In the genomic region with DNA sequence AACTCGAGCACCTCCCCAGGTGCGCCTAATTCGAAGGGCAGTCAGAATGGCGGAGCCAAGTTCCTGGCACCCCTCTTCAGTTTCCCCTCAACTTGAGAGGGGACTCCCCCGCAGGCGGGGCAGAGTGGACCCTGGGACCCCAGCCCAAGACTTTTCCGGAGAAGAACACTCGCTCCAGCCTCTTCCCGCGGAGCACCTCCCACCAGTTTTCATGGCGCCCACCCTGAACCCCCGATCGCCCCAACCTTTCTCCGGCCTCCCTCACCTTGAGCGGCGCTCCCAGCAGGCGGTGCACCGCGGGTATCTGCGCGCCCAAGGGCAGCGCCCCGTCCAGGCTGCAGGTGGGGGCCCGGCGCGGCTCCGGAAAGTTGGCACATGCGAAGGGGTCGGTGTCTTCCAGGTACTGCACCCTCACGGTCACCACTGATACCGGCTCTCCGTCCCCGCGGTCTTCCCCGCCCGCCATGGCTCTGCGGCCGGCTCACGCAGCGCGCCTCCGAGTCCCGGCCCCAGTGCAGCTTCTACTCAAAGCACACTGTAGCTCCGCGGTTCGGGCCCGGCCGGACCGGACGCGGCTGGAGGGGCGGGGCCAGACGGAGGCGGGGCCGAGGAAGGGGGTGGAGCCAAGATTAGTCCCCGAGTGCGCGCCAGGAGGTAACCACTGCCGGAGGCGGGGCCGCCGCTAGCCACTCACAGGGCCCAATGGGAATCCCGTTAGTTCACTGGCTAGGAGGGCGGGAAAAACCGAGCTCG, we compare ENCODE assay signal across 8 cellular contexts. TPM values are rescaled to one million over a fixed set of nuclear protein-coding genes. Genes with fewer than 3 reads are reported as not detected.
DNase-seq lines count a peak whose midpoint lies in the region; ATAC-seq, FAIRE-seq and TF ChIP-seq lines count a peak whose summit lies in the region.

Gene FHOD1, minus strand, starts transcription at position 537 of the 753 bp plus-strand sequence. Its CDS starts 71 bp downstream, at position 466.

- no peaks in the 10 kb centered on the region for H3K79me2 ChIP-seq in HepG2 (ENCODE audit: insufficient read depth, low read length)

- H3K9me3 Mint-ChIP-seq in dendritic cell treated with granulocyte-macrophage colony-stimulating factor and Interleukin-4, amounts not matched to agents 40 ng/mL and 50 ng/mL, for 4 days, result no peaks in the 10 kb centered on the region

- H3K4me1 ChIP-seq in HepG2 (ENCODE audit: insufficient read depth, low read length), result peaks cover 57% of the 10 kb centered on the region

- ATAC-seq in GM19438 (IDR thresholded peaks at IDR 0.05; ENCODE audit: low read depth, unreplicated experiment) (peak; percentile 43), HG03571 (IDR thresholded peaks at IDR 0.05; ENCODE audit: unreplicated experiment) (peak; percentile 41), HepG2 (peak; percentile 68)

- peak within 1 kb of the TSS; percentile 63 to 85 (median 82) for H3K4me3 ChIP-seq in HepG2 (replicated peaks in 1 of 3; ENCODE audit: insufficient read depth in 1 of 3, low read depth in 2 of 3, low read length in 3 of 3)

- peak within 1 kb of the TSS; percentile 97 for H3K4me2 ChIP-seq in HepG2 (ENCODE audit: low read depth, low read length)

- no peak within 1 kb of the TSS for H2AFZ ChIP-seq in HepG2 (ENCODE audit: low read length)

- H3K4me1 Mint-ChIP-seq in dendritic cell treated with granulocyte-macrophage colony-stimulating factor and Interleukin-4, amounts not matched to agents 40 ng/mL and 50 ng/mL, for 4 days (ENCODE audit: low read depth), result peaks cover 63% of the 10 kb centered on the region

- CTCF ChIA-PET in HepG2 (lab: Yijun Ruan, JAX; ENCODE audit: low intra/inter-chr PET ratio, low total read pairs), result no interaction called here

- peak within 1 kb of the TSS; percentile 88 for H3K27ac Mint-ChIP-seq in dendritic cell treated with granulocyte-macrophage colony-stimulating factor and Interleukin-4, amounts not matched to agents 40 ng/mL and 50 ng/mL, for 4 days

- in situ Hi-C loops in HepG2 (cut with HindIII; ENCODE audit: extremely low pct_ligation_motif_present, low pct_unique_long_range_greater_than_20kb), result no loop called here

- TF ChIP-seq EP300 in HepG2 (IDR thresholded peaks at IDR 0.05; ENCODE audit: low read depth in 2 of 2, low read length in 2 of 2), result no peak
- TF ChIP-seq EP300 in HepG2 (CRISPR knock-in tag; IDR thresholded peaks at IDR 0.05; ENCODE audit: borderline replicate concordance), result no peak

- intact Hi-C loops in dendritic cell treated with granulocyte-macrophage colony-stimulating factor and Interleukin-4, amounts not matched to agents 40 ng/mL and 50 ng/mL, for 4 days (cut with micrococcal nuclease), result loop anchor here (1.0 kb wide), 1 partner anchor 21 kb away; no protein-coding TSS in a partner anchor
- intact Hi-C loops in HepG2 (cut with micrococcal nuclease; ENCODE audit: unreplicated experiment), result loop anchor here (1.0 to 2.0 kb wide), 2 partner anchors 20 to 54 kb away; partner anchors contain the start of genes E2F4 and TMEM208

- BruUV-seq in HepG2 (replicated peaks; lab: Mats Ljungman, UMichigan), result no TSS peak

- H3K36me3 ChIP-seq in HepG2 (replicated peaks in 1 of 2; ENCODE audit: control insufficient read depth in 1 of 2, insufficient read depth in 2 of 2, low read length in 2 of 2), result peaks cover 0 to 2% of the 10 kb centered on the region in 2 experiments; a peak in 2 of 5 replicates

- H3K9me3 ChIP-seq in HepG2 (ENCODE audit: low read length), result no peaks in the 10 kb centered on the region

- H3K9ac ChIP-seq in HepG2 (ENCODE audit: insufficient read depth, low read depth, low read length), result peak within 1 kb of the TSS; percentile 69

- under 1% methylated on average over 46 of the region's 66 CpGs for WGBS in HepG2 (ENCODE audit: low lambda C conversion rate)

- 0 out of 2 replicates have a peak, but pooled peaks have one; percentile 37 for TF ChIP-seq RAD21 in HepG2 (CRISPR knock-in tag; IDR thresholded peaks at IDR 0.05)

- peak; percentile 97 for DNase-seq in CD1c-positive myeloid dendritic cell (ENCODE audit: extremely low spot score)
- DNase-seq in NCI-H82 (lab: John Stamatoyannopoulos, UW), result peak; percentile 97
- DNase-seq in activated CD4-positive, alpha-beta T cell treated with anti-CD3 and anti-CD28 coated beads, Interleukin-2, amount 50 U/mL, for 4 hours, result peak; percentile 93
- peak; percentile 83 for DNase-seq in HepG2 (ENCODE audit: low spot score)
- peak; percentile 99 for DNase-seq in stimulated activated CD4-positive, alpha-beta T cell treated with anti-CD3 and anti-CD28 coated beads, Interleukin-2, amount 100 ng/mL, for 48 hours

- TF ChIP-seq CTCF in HepG2 (CRISPR knock-in tag; IDR thresholded peaks at IDR 0.05), result no peak

- H3K27me3 Mint-ChIP-seq in dendritic cell treated with granulocyte-macrophage colony-stimulating factor and Interleukin-4, amounts not matched to agents 40 ng/mL and 50 ng/mL, for 4 days, result peaks cover 38% of the 10 kb centered on the region

- H3K27me3 ChIP-seq in HepG2 (ENCODE audit: control insufficient read depth in 1 of 2, insufficient read depth in 2 of 2, low read length in 2 of 2), result peaks cover 0 to 22% of the 10 kb centered on the region in 2 experiments; a peak in 3 of 5 replicates

- H3K4me3 Mint-ChIP-seq in dendritic cell treated with granulocyte-macrophage colony-stimulating factor and Interleukin-4, amounts not matched to agents 40 ng/mL and 50 ng/mL, for 4 days, result peak within 1 kb of the TSS; percentile 89

- POLR2A ChIA-PET in HepG2 (lab: Yijun Ruan, JAX), result interaction anchor here (0.5 to 6.1 kb wide), 22 partner anchors 9 to 293 kb away, joined by 3 to 71 read pairs (median 5); partner anchors contain the start of genes ATP6V0D1, HSD11B2, NOL3 and PLEKHG4

- H4K20me1 ChIP-seq in HepG2 (ENCODE audit: insufficient read depth, low read length), result no peaks in the 10 kb centered on the region

- peaks cover 10% of the 10 kb centered on the region for H3K36me3 Mint-ChIP-seq in dendritic cell treated with granulocyte-macrophage colony-stimulating factor and Interleukin-4, amounts not matched to agents 40 ng/mL and 50 ng/mL, for 4 days (ENCODE audit: low read depth)

- peak; percentile 14 to 72; a peak in 2 of 4 replicates for TF ChIP-seq POLR2A in HepG2 (IDR thresholded peaks at IDR 0.05; ENCODE audit: insufficient read depth in 1 of 2, low read depth in 2 of 2, low read length in 2 of 2)

- H3K27ac ChIP-seq in HepG2 (ENCODE audit: extremely low read length, insufficient read depth, low read length), result peak within 1 kb of the TSS; percentile 73

- FAIRE-seq in HepG2 (lab: Jason Lieb, UNC), result peak; percentile 74

TF ChIP-seq in HepG2, 621 proteins besides CTCF, POLR2A, EP300 and RAD21 (continues in another document):
- peak; percentile 68 for TF ChIP-seq HNRNPLL (IDR thresholded peaks at IDR 0.05; ENCODE audit: low read depth, low read length, poor library complexity, severe bottlenecking)
- TF ChIP-seq CREB3 (CRISPR knock-in tag; IDR thresholded peaks at IDR 0.05), result no peak; the same call in 1 of the 2 replicates
- peak; percentile 79 for TF ChIP-seq DMAP1 (CRISPR knock-in tag; IDR thresholded peaks at IDR 0.05)
- TF ChIP-seq, protein P1, sequence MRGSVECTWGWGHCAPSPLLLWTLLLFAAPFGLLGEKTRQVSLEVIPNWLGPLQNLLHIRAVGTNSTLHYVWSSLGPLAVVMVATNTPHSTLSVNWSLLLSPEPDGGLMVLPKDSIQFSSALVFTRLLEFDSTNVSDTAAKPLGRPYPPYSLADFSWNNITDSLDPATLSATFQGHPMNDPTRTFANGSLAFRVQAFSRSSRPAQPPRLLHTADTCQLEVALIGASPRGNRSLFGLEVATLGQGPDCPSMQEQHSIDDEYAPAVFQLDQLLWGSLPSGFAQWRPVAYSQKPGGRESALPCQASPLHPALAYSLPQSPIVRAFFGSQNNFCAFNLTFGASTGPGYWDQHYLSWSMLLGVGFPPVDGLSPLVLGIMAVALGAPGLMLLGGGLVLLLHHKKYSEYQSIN (CRISPR knock-in tag; IDR thresholded peaks at IDR 0.05; ENCODE audit: borderline replicate concordance), result no peak
- TF ChIP-seq HOXA7 (CRISPR knock-in tag; IDR thresholded peaks at IDR 0.05), result no peak
- no peak for TF ChIP-seq ZNF619 (CRISPR knock-in tag; IDR thresholded peaks at IDR 0.05)

RNA-seq across cellular contexts. Expression of gene FHOD1, which starts in this region (rescaled TPM):
- total RNA-seq in HepG2 (2016; rRNA removed; fragmentation: Illumina TruSeq; extraction: Trizol), result 10.9 and 20.8 TPM in 2 replicates
- 5.1 and 5.8 TPM in 2 replicates for total RNA-seq in HepG2 (2016; cell fraction: cytosol; rRNA removed; fragmentation: Illumina TruSeq; extraction: Trizol; ENCODE audit: low read depth)
- 8.4 and 24.4 TPM in 2 replicates for total RNA-seq in HepG2 (2016; cell fraction: insoluble cytoplasmic fraction; rRNA removed; fragmentation: Illumina TruSeq; extraction: Trizol)
- total RNA-seq in HepG2 (2016; cell fraction: membrane; rRNA removed; fragmentation: Illumina TruSeq; extraction: Trizol), result 8.8 and 9.7 TPM in 2 replicates
- total RNA-seq in HepG2 (2016; cell fraction: nucleus; rRNA removed; fragmentation: Illumina TruSeq; extraction: Trizol), result 34.0 and 35.5 TPM in 2 replicates
- 15.0 and 20.0 TPM in 2 replicates for polyA plus RNA-seq in HepG2 (2011; rRNA removed)
- 3.6 and 6.2 TPM in 2 replicates for polyA plus RNA-seq in HepG2 (2011; cell fraction: cytosol; rRNA removed)
- 111 and 166 TPM in 2 replicates for polyA plus RNA-seq in HepG2 (2011; cell fraction: nucleus; rRNA removed)
- polyA plus RNA-seq in HepG2 (2012), result 18.8 and 19.0 TPM in 2 replicates
- polyA plus RNA-seq in HepG2 (2016; cell fraction: cytosol; fragmentation: Illumina TruSeq; extraction: Trizol; ENCODE audit: low read depth), result 3.2 and 3.7 TPM in 2 replicates
- 8.1 and 13.0 TPM in 2 replicates for polyA plus RNA-seq in HepG2 (2016; cell fraction: insoluble cytoplasmic fraction; fragmentation: Illumina TruSeq; extraction: Trizol; ENCODE audit: low read depth)
- polyA plus RNA-seq in HepG2 (2016; cell fraction: membrane; fragmentation: Illumina TruSeq; extraction: Trizol; ENCODE audit: low read depth), result 6.7 and 6.9 TPM in 2 replicates
- polyA plus RNA-seq in HepG2 (2016; cell fraction: nucleus; fragmentation: Illumina TruSeq; extraction: Trizol; ENCODE audit: insufficient read depth, low read depth), result 97.6 and 114 TPM in 2 replicates
- 13.4 and 16.3 TPM in 2 replicates for polyA minus RNA-seq in HepG2 (2011; rRNA and poly(A)+ RNA removed; ENCODE audit: low replicate concordance)
- 7.6 and 12.0 TPM in 2 replicates for polyA minus RNA-seq in HepG2 (2011; cell fraction: cytosol; rRNA and poly(A)+ RNA removed)
- polyA minus RNA-seq in HepG2 (2011; cell fraction: nucleus; rRNA and poly(A)+ RNA removed), result 15.7 and 16.7 TPM in 2 replicates

Comparison
In these comparisons a context has a peak if more than half of its experiments do, and no peak if none do; other contexts are left out.
1. Peak in every context shown above with its lines: DNase-seq, ATAC-seq, H3K4me3 ChIP-seq and H3K27ac ChIP-seq.